In genomic region chr20:2751347-2751867, GRCh38 we compare ENCODE assay signal across 8 cellular contexts. TPM values are rescaled to one million over a fixed set of nuclear protein-coding genes. Genes with fewer than 3 reads are reported as not detected.
DNase-seq lines count a peak whose midpoint lies in the region; ATAC-seq and TF ChIP-seq lines count a peak whose summit lies in the region.

No MANE protein-coding gene starts in this region.

- TF ChIP-seq CTCF in breast epithelium (IDR thresholded peaks at IDR 0.05), result no peak

- peak overlapping the region; percentile 73 for H2AFZ ChIP-seq in ACC112 (ENCODE audit: low read length, unreplicated experiment)

- H3K4me1 ChIP-seq in ACC112 (ENCODE audit: control insufficient read depth, insufficient read depth, low read length, unreplicated experiment), result no peaks in the 10 kb centered on the region
- H3K4me1 ChIP-seq in HUES48 (ENCODE audit: control insufficient read depth, insufficient read depth, low read length), result peaks cover 27% of the 10 kb centered on the region
- H3K4me1 ChIP-seq in breast epithelium, result no peaks in the 10 kb centered on the region
- H3K4me1 ChIP-seq in mucosa of stomach (ENCODE audit: control insufficient read depth, insufficient read depth, low read length), result peaks cover 31% of the 10 kb centered on the region

- H3K36me3 ChIP-seq in ACC112 (ENCODE audit: insufficient read depth, low read length) (no peaks in the 10 kb centered on the region), HUES48 (ENCODE audit: control insufficient read depth, insufficient read depth, low read length) (no peaks in the 10 kb centered on the region), breast epithelium (no peaks in the 10 kb centered on the region), mucosa of stomach (ENCODE audit: control insufficient read depth, insufficient read depth, low read length) (no peaks in the 10 kb centered on the region)

- intact Hi-C loops in breast epithelium (cut with DNase I; ENCODE audit: low total_unique reads), result no loop called here

- H3K27ac ChIP-seq in ACC112 (ENCODE audit: low read depth, low read length), result no peak overlapping the region
- no peak overlapping the region for H3K27ac ChIP-seq in HUES48 (ENCODE audit: low read depth, low read length)
- H3K27ac ChIP-seq in breast epithelium, result peak overlapping the region; percentile 74 to 85

- H3K79me2 ChIP-seq in ACC112 (ENCODE audit: control insufficient read depth, insufficient read depth, low read length, unreplicated experiment), result no peaks in the 10 kb centered on the region

- no peak for ATAC-seq in GM18520 (IDR thresholded peaks at IDR 0.05; ENCODE audit: unreplicated experiment)
- ATAC-seq in GM19463 (IDR thresholded peaks at IDR 0.05; ENCODE audit: unreplicated experiment), result no peak

- H3K4me3 ChIP-seq in ACC112 (ENCODE audit: low read depth, low read length), result peak overlapping the region; percentile 69
- H3K4me3 ChIP-seq in HUES48 (ENCODE audit: low read depth, low read length), result peak overlapping the region; percentile 62
- peak overlapping the region; percentile 38 to 68 (median 60) for H3K4me3 ChIP-seq in breast epithelium
- H3K4me3 ChIP-seq in mucosa of stomach (ENCODE audit: low read length), result no peak overlapping the region

- H3K9me3 ChIP-seq in HUES48 (ENCODE audit: control insufficient read depth, insufficient read depth, low read length) (no peaks in the 10 kb centered on the region), breast epithelium (no peaks in the 10 kb centered on the region), mucosa of stomach (ENCODE audit: control insufficient read depth, low read length) (no peaks in the 10 kb centered on the region)

- TF ChIP-seq POLR2A in breast epithelium (IDR thresholded peaks at IDR 0.05), result no peak

- H3K9ac ChIP-seq in HUES48 (ENCODE audit: low read depth, low read length), result no peak overlapping the region
- peak overlapping the region; percentile 45 for H3K9ac ChIP-seq in mucosa of stomach (ENCODE audit: low read length)

- DNase-seq in breast epithelium (ENCODE audit: low spot score in 2 of 2) (no peak), cerebellum (ENCODE audit: low spot score) (no peak), cerebellar cortex (ENCODE audit: low spot score) (no peak)

- peaks cover 84% of the 10 kb centered on the region for H3K27me3 ChIP-seq in ACC112 (ENCODE audit: insufficient read depth, low read length)
- H3K27me3 ChIP-seq in HUES48 (ENCODE audit: control insufficient read depth, insufficient read depth, low read length), result peaks cover 89% of the 10 kb centered on the region
- H3K27me3 ChIP-seq in breast epithelium, result peaks cover 0 to 3% of the 10 kb centered on the region in 2 donors
- peaks cover 31% of the 10 kb centered on the region for H3K27me3 ChIP-seq in mucosa of stomach (ENCODE audit: control insufficient read depth, insufficient read depth, low read length)

RNA-seq across cellular contexts. Expression of gene CPXM1, which starts 49.0 kb away (rescaled TPM):
- 10 to 100 TPM; 23.1 to 45.4 (median 28.5) TPM for total RNA-seq in breast epithelium
- total RNA-seq in cerebellum, result 19.9 TPM

RNA-seq across cellular contexts. Expression of gene EBF4, which starts 58.8 kb away (rescaled TPM):
- total RNA-seq in breast epithelium (10 to 100 TPM in 2 of 3 donors, 1 to 10 TPM in 1; 1.6 to 22.0 (median 22.0) TPM), cerebellum (6.2 TPM)

Comparison
In these comparisons a context has a peak if more than half of its experiments do, and no peak if none do; other contexts are left out.
1. H3K27ac ChIP-seq: peak in breast epithelium (2 of 2); none in ACC112 (single experiment) and HUES48 (single experiment).